Comparison of ENCODE assay signal across 9 cellular contexts in genomic region chr22:41482319-41482935, GRCh38.
DNase-seq lines count a peak whose midpoint lies in the region; ATAC-seq and TF ChIP-seq lines count a peak whose summit lies in the region.
"Had no signal": no experiment of that assay in that cellular context is flagged by ENCODE, and none has a peak within 500 bp of the region (broad histone marks: within the 10 kb centered on the region; RNA-seq: fewer than 3 reads in every experiment).

No MANE protein-coding gene starts in this region.

- H3K4me1 ChIP-seq in mucosa of rectum (ENCODE audit: control insufficient read depth in 2 of 2, insufficient read depth in 2 of 2, low read length in 2 of 2): peaks cover 5 to 20% of the 10 kb centered on the region in 2 donors

- no peak for ATAC-seq in HG03439 (IDR thresholded peaks at IDR 0.05; ENCODE audit: unreplicated experiment)

- no peak overlapping the region for H3K9ac ChIP-seq in mucosa of rectum (ENCODE audit: low read depth in 1 of 2, low read length in 2 of 2)

- TF ChIP-seq CTCF in AG09309 (IDR thresholded peaks at IDR 0.05; ENCODE audit: control insufficient read depth, insufficient read depth, low read depth, low read length, missing control alignments) (no peak), HFF-Myc (IDR thresholded peaks at IDR 0.05; ENCODE audit: low read depth, low read length, missing control alignments) (no peak), astrocyte of the spinal cord (IDR thresholded peaks at IDR 0.05; ENCODE audit: low read depth, low read length) (no peak)

- H3K36me3 ChIP-seq in mucosa of rectum (ENCODE audit: control insufficient read depth in 2 of 2, insufficient read depth in 2 of 2, low read length in 2 of 2): peaks cover 2 to 12% of the 10 kb centered on the region in 2 donors

- peak overlapping the region; percentile 17 to 51 for H3K27ac ChIP-seq in mucosa of rectum (ENCODE audit: low read depth in 2 of 2, low read length in 2 of 2)

- in situ Hi-C loops in astrocyte of the spinal cord (cut with HindIII; ENCODE audit: low sequenced_read_pairs): no loop called here

- H3K9me3 ChIP-seq in mucosa of rectum (ENCODE audit: control insufficient read depth in 2 of 2, low read length in 2 of 2): no peaks in the 10 kb centered on the region

- H3K4me3 ChIP-seq in AG09309 (ENCODE audit: control insufficient read depth, low read depth, low read length): no peak overlapping the region
- H3K4me3 ChIP-seq in HFF-Myc (replicated peaks; ENCODE audit: low read depth, low read length): no peak overlapping the region
- H3K4me3 ChIP-seq in astrocyte of the spinal cord (ENCODE audit: low read depth, low read length): no peak overlapping the region
- no peak overlapping the region for H3K4me3 ChIP-seq in mucosa of rectum (ENCODE audit: low read length in 2 of 2)

- H3K27me3 ChIP-seq in mucosa of rectum (ENCODE audit: control insufficient read depth in 2 of 2, insufficient read depth in 2 of 2, low read length in 2 of 2): no peaks in the 10 kb centered on the region

- peak; percentile 43 for DNase-seq in AG09309 (ENCODE audit: low read depth)
- DNase-seq in HFF-Myc (ENCODE audit: extremely low read depth, low read depth): peak; percentile 38
- DNase-seq in astrocyte of the spinal cord (ENCODE audit: low read depth, low spot score): peak; percentile 57
- DNase-seq in DMS53 treated with DMSO at 0.1 percent for 48 hours (lab: John Stamatoyannopoulos, UW; ENCODE audit: unreplicated experiment): no peak
- no peak for DNase-seq in NCI-H2029 treated with DMSO at 0.1 percent for 48 hours (lab: John Stamatoyannopoulos, UW)
- DNase-seq in D341Med (ENCODE audit: low spot score): no peak
- DNase-seq: GF-D8 had no signal

Comparison
In these comparisons a context has a peak if more than half of its experiments do, and no peak if none do; other contexts are left out.
1. DNase-seq: peak in AG09309 (single experiment), HFF-Myc (single experiment) and astrocyte of the spinal cord (single experiment); none in DMS53 treated with DMSO at 0.1 percent for 48 hours (single experiment), NCI-H2029 treated with DMSO at 0.1 percent for 48 hours (single experiment) and D341Med (single experiment).